ENCODE assay signal across 8 cellular contexts in genomic region chr18:24398515-24398914, GRCh38. TPM values are rescaled to one million over a fixed set of nuclear protein-coding genes. Genes with fewer than 3 reads are reported as not detected.
DNase-seq lines count a peak whose midpoint lies in the region; ATAC-seq and TF ChIP-seq lines count a peak whose summit lies in the region.

No MANE protein-coding gene starts in this region.

- H3K4me3 Mint-ChIP-seq in CD8-positive, alpha-beta memory T cell, result peak overlapping the region in 6 of 7 donors; percentile 81 to 92 (median 88)
- peak overlapping the region; percentile 94 for H3K4me3 Mint-ChIP-seq in nephron progenitor cell

- H3K9me3 ChIP-seq in CD8-positive, alpha-beta memory T cell (ENCODE audit: low read length), result no peaks in the 10 kb centered on the region

- H3K27me3 Mint-ChIP-seq in CD8-positive, alpha-beta memory T cell, result peaks cover 12 to 43% of the 10 kb centered on the region in 2 donors
- H3K27me3 Mint-ChIP-seq in nephron progenitor cell (ENCODE audit: low read depth, poor library complexity), result no peaks in the 10 kb centered on the region

- no peaks in the 10 kb centered on the region for H3K27me3 ChIP-seq in CD8-positive, alpha-beta memory T cell (ENCODE audit: insufficient read depth, low read length, poor library complexity, severe bottlenecking)

- peaks cover 14 to 19% (median 14%) of the 10 kb centered on the region in 3 donors for H3K4me1 Mint-ChIP-seq in CD8-positive, alpha-beta memory T cell
- H3K4me1 Mint-ChIP-seq in nephron progenitor cell, result peaks cover 65% of the 10 kb centered on the region

- no peak overlapping the region for H3K4me3 ChIP-seq in CD8-positive, alpha-beta memory T cell (ENCODE audit: low read length)

- no peaks in the 10 kb centered on the region for H3K9me3 Mint-ChIP-seq in CD8-positive, alpha-beta memory T cell
- no peaks in the 10 kb centered on the region for H3K9me3 Mint-ChIP-seq in nephron progenitor cell

- CTCF ChIA-PET in CD8-positive, alpha-beta memory T cell (lab: Charles Lee), result interaction anchor here (0.5 to 1.4 kb wide), 2 partner anchors 38 to 91 kb away, joined by 3 read pairs; no protein-coding TSS in a partner anchor

- POLR2A ChIA-PET in CD8-positive, alpha-beta memory T cell (lab: Charles Lee), result no interaction called here

- H3K36me3 Mint-ChIP-seq in CD8-positive, alpha-beta memory T cell, result no peaks in the 10 kb centered on the region
- no peaks in the 10 kb centered on the region for H3K36me3 Mint-ChIP-seq in nephron progenitor cell (ENCODE audit: low read depth)

- no peak overlapping the region for H3K27ac Mint-ChIP-seq in CD8-positive, alpha-beta memory T cell
- H3K27ac Mint-ChIP-seq in nephron progenitor cell, result peak overlapping the region; percentile 93

- no peaks in the 10 kb centered on the region for H3K36me3 ChIP-seq in CD8-positive, alpha-beta memory T cell (ENCODE audit: insufficient read depth, low read length)

- no peak for TF ChIP-seq CTCF in nephron progenitor cell (IDR thresholded peaks at IDR 0.05)

- H3K27ac ChIP-seq in CD8-positive, alpha-beta memory T cell (ENCODE audit: low read depth, low read length), result no peak overlapping the region

- peaks cover 8% of the 10 kb centered on the region for H3K4me1 ChIP-seq in CD8-positive, alpha-beta memory T cell (ENCODE audit: insufficient read depth, low read length)

- no peak for ATAC-seq in HG03378 (IDR thresholded peaks at IDR 0.05; ENCODE audit: unreplicated experiment)

- no peak for DNase-seq in CD8-positive, alpha-beta memory T cell
- DNase-seq in MV-4-11 (lab: John Stamatoyannopoulos, UW) (peak; percentile 28), ecto neural progenitor cell (ENCODE audit: low spot score) (peak; percentile 69), nephron progenitor cell (peak; percentile 10), SK-N-DZ (ENCODE audit: low spot score) (no peak), NCI-H446 treated with DMSO at 0.1 percent for 48 hours (lab: John Stamatoyannopoulos, UW) (no peak)
- no peak for DNase-seq in stimulated activated naive CD4-positive, alpha-beta T cell treated with Interleukin-2 at 50 U/mL for 16 hours (lab: John Stamatoyannopoulos, UW)

RNA-seq across cellular contexts. Expression of gene OSBPL1A, which starts 0.9 kb away (rescaled TPM):
- 1 to 10 TPM; 1.3 to 1.5 TPM for total RNA-seq in CD8-positive, alpha-beta memory T cell
- polyA plus RNA-seq in CD8-positive, alpha-beta memory T cell, result 2.5 TPM
- 43.1 and 44.5 TPM in 2 replicates for polyA plus RNA-seq in SK-N-DZ (2014; cell fraction: cytosol; rRNA removed)
- 38.7 and 42.1 TPM in 2 replicates for polyA plus RNA-seq in SK-N-DZ (2014; cell fraction: nucleus; rRNA removed)

RNA-seq across cellular contexts. Expression of gene IMPACT, which starts 28.0 kb away (rescaled TPM):
- 10 to 100 TPM; 10.6 to 11.3 TPM for total RNA-seq in CD8-positive, alpha-beta memory T cell
- polyA plus RNA-seq in CD8-positive, alpha-beta memory T cell, result 9.1 TPM
- 26.9 and 29.9 TPM in 2 replicates for polyA plus RNA-seq in SK-N-DZ (2014; cell fraction: cytosol; rRNA removed)
- polyA plus RNA-seq in SK-N-DZ (2014; cell fraction: nucleus; rRNA removed), result 14.9 and 16.6 TPM in 2 replicates

Comparison
In these comparisons a context has a peak if more than half of its experiments do, and no peak if none do; other contexts are left out.
1. DNase-seq: peak in MV-4-11 (single experiment), ecto neural progenitor cell (single experiment) and nephron progenitor cell (single experiment); none in CD8-positive, alpha-beta memory T cell (0 of 5), SK-N-DZ (single experiment), stimulated activated naive CD4-positive, alpha-beta T cell treated with Interleukin-2 at 50 U/mL for 16 hours (single experiment) and NCI-H446 treated with DMSO at 0.1 percent for 48 hours (single experiment).